ENCODE assay signal across 1 cellular context in genomic region chr2:171244970-171245782, GRCh38.
TF ChIP-seq lines count a peak whose summit lies in the region.

No MANE protein-coding gene starts in this region.

TF ChIP-seq in H1, 55 proteins besides CTCF, POLR2A, EP300 and RAD21 (continued from another document):
- TF ChIP-seq BCL11A (IDR thresholded peaks at IDR 0.05; ENCODE audit: low read depth in 2 of 2, low read length in 2 of 2) (no peak), SIN3A (conservative IDR thresholded peaks at IDR 0.05 in 1 of 2, IDR thresholded peaks at IDR 0.05 in 1 of 2; ENCODE audit: low read depth in 1 of 2, low read length in 2 of 2) (no peak), ASH2L (IDR thresholded peaks at IDR 0.05; ENCODE audit: low read length) (no peak), CBX8 (IDR thresholded peaks at IDR 0.05; ENCODE audit: borderline replicate concordance, low read depth, low read length) (no peak)
